8 cellular contexts compared by ENCODE assay signal in genomic region chr14:22829661-22830328, GRCh38. TPM values are rescaled to one million over a fixed set of nuclear protein-coding genes. Genes with fewer than 3 reads are reported as not detected.
A peak's percentile ranks its signal among the peaks of the same experiment; 100 is the strongest.
DNase-seq lines count a peak whose midpoint lies in the region; ATAC-seq lines count a peak whose summit lies in the region.

TSS of gene MRPL52 (plus strand) at chr14:22829887. CDS start at chr14:22829913, 26 bp downstream.

- in situ Hi-C loops in endometrial microvascular endothelial cells (cut with HindIII; ENCODE audit: inconsistent ontology term, low pct_unique_long_range_greater_than_20kb, low sequenced_read_pairs) = no loop called here

- peak; percentile 88 for ATAC-seq in GM21360 (IDR thresholded peaks at IDR 0.05; ENCODE audit: unreplicated experiment)

- DNase-seq in COR-L47 (lab: John Stamatoyannopoulos, UW) (peak; percentile 90), HUDEP-2 (lab: John Stamatoyannopoulos, UW; ENCODE audit: unreplicated experiment in 76 of 76) (peak in 73 of 76 experiments; percentile 32 to 90 (median 81)), NOMO-1 treated with dmso at 0.1 percent for 144 hours (lab: John Stamatoyannopoulos, UW; ENCODE audit: unreplicated experiment) (peak; percentile 88), midbrain (lab: John Stamatoyannopoulos, UW) (peak; percentile 96)
- DNase-seq in activated CD8-positive, alpha-beta memory T cell treated with anti-CD3 and anti-CD28 coated beads, Interleukin-2, amount 50 U/mL, for 1 hour (ENCODE audit: extremely low read depth) = peak; percentile 76
- peak; percentile 77 to 83 for DNase-seq in stimulated activated CD8-positive, alpha-beta memory T cell treated with anti-CD3 and anti-CD28 coated beads, Interleukin-2, amount 100 ng/mL, for 1 hour (ENCODE audit: low read depth in 2 of 2)

RNA-seq across cellular contexts. Expression of gene MRPL52, which starts in this region (rescaled TPM):
- total RNA-seq in endometrial microvascular endothelial cells (ENCODE audit: inconsistent ontology term) = 310 TPM

Comparison
In these comparisons a context has a peak if more than half of its experiments do, and no peak if none do; other contexts are left out.
1. Peak in every context shown above with its lines: DNase-seq and ATAC-seq.